Comparison of ENCODE assay signal across 1 cellular context in genomic region chr7:118280319-118281012, GRCh38.
TF ChIP-seq lines count a peak whose summit lies in the region.

No MANE protein-coding gene starts in this region.

TF ChIP-seq in WTC11, 78 proteins besides CTCF, POLR2A, EP300 and RAD21 (continued from another document):
- no peak for TF ChIP-seq FOXP4 (CRISPR knock-in tag; IDR thresholded peaks at IDR 0.05)
- TF ChIP-seq RELA (CRISPR knock-in tag; IDR thresholded peaks at IDR 0.05; ENCODE audit: borderline replicate concordance): no peak
